Comparison of ENCODE assay signal across 8 cellular contexts in genomic region chr15:45790325-45790943, GRCh38.
DNase-seq lines count a peak whose midpoint lies in the region; ATAC-seq and TF ChIP-seq lines count a peak whose summit lies in the region.

No MANE protein-coding gene starts in this region.

- H3K27ac ChIP-seq in cardiac muscle cell = no peak overlapping the region
- H3K27ac ChIP-seq in RWPE2 (ENCODE audit: poor library complexity, severe bottlenecking) = no peak overlapping the region

- DNase-seq in cardiac muscle cell (ENCODE audit: low read depth in 1 of 2, low spot score in 1 of 2) (peak; percentile 43 to 51), cardiac septum (ENCODE audit: low spot score) (no peak), HT-29 (ENCODE audit: low spot score) (peak; percentile 73), RWPE2 (ENCODE audit: low spot score) (no peak), foreskin melanocyte (peak; percentile 13), T-cell (no peak)
- no peak for DNase-seq in stimulated activated effector memory CD8-positive, alpha-beta T cell treated with anti-CD3 and anti-CD28 coated beads, Interleukin-12 subunit alpha, Interleukin-12 subunit beta, amount 100 ng/mL, for 72 hours (ENCODE audit: low spot score in 2 of 2)
- no peak for DNase-seq in activated T-cell treated with anti-CD3 and anti-CD28 coated beads, Interleukin-2, amount 50 U/mL, for 24 hours

- ATAC-seq in RWPE2 (ENCODE audit: low read depth) = peak; percentile 84
- ATAC-seq in stimulated activated effector memory CD8-positive, alpha-beta T cell treated with anti-CD3 and anti-CD28 coated beads, Interleukin-12 subunit alpha, Interleukin-12 subunit beta, amount 100 ng/mL, for 72 hours = peak; percentile 54
- ATAC-seq in T-cell (replicated peaks in 1 of 4) = no peak

- H3K4me3 ChIP-seq in cardiac muscle cell = no peak overlapping the region
- H3K4me3 ChIP-seq in RWPE2 (ENCODE audit: severe bottlenecking) = no peak overlapping the region

- H3K4me1 ChIP-seq in cardiac muscle cell (ENCODE audit: low read depth) = no peaks in the 10 kb centered on the region
- H3K4me1 ChIP-seq in RWPE2 (ENCODE audit: insufficient read depth, poor library complexity, severe bottlenecking) = no peaks in the 10 kb centered on the region

- H3K9me3 ChIP-seq in cardiac muscle cell (ENCODE audit: low read depth) (no peaks in the 10 kb centered on the region), RWPE2 (ENCODE audit: severe bottlenecking) (no peaks in the 10 kb centered on the region)

- H3K36me3 Mint-ChIP-seq in stimulated activated effector memory CD8-positive, alpha-beta T cell treated with anti-CD3 and anti-CD28 coated beads, Interleukin-12 subunit alpha, Interleukin-12 subunit beta, amount 100 ng/mL, for 72 hours = no peaks in the 10 kb centered on the region
- no peaks in the 10 kb centered on the region for H3K36me3 Mint-ChIP-seq in activated T-cell treated with anti-CD3 and anti-CD28 coated beads, Interleukin-2, amount 50 U/mL, for 24 hours (ENCODE audit: low read depth)
- H3K36me3 Mint-ChIP-seq in T-cell = no peaks in the 10 kb centered on the region

- H3K4me3 Mint-ChIP-seq in stimulated activated effector memory CD8-positive, alpha-beta T cell treated with anti-CD3 and anti-CD28 coated beads, Interleukin-12 subunit alpha, Interleukin-12 subunit beta, amount 100 ng/mL, for 72 hours = no peak overlapping the region
- H3K4me3 Mint-ChIP-seq in activated T-cell treated with anti-CD3 and anti-CD28 coated beads, Interleukin-2, amount 50 U/mL, for 24 hours = no peak overlapping the region
- no peak overlapping the region for H3K4me3 Mint-ChIP-seq in T-cell

- H3K9me3 Mint-ChIP-seq in stimulated activated effector memory CD8-positive, alpha-beta T cell treated with anti-CD3 and anti-CD28 coated beads, Interleukin-12 subunit alpha, Interleukin-12 subunit beta, amount 100 ng/mL, for 72 hours = no peaks in the 10 kb centered on the region
- no peaks in the 10 kb centered on the region for H3K9me3 Mint-ChIP-seq in activated T-cell treated with anti-CD3 and anti-CD28 coated beads, Interleukin-2, amount 50 U/mL, for 24 hours
- H3K9me3 Mint-ChIP-seq in T-cell = no peaks in the 10 kb centered on the region

- CTCF ChIA-PET in T-cell (lab: Charles Lee) = interaction anchor here in 1 of 2 donors (0.8 kb wide), 1 partner anchor 84 kb away, joined by 8 read pairs; no protein-coding TSS in a partner anchor

- H3K27me3 ChIP-seq in cardiac muscle cell (no peaks in the 10 kb centered on the region), RWPE2 (ENCODE audit: insufficient read depth, poor library complexity, severe bottlenecking) (no peaks in the 10 kb centered on the region)

- POLR2A ChIA-PET in T-cell (lab: Charles Lee) = interaction anchor here in 1 of 2 donors (0.6 kb wide), 1 partner anchor 309 kb away, joined by 3 read pairs; no protein-coding TSS in a partner anchor

- peaks cover 37% of the 10 kb centered on the region for H3K27me3 Mint-ChIP-seq in activated T-cell treated with anti-CD3 and anti-CD28 coated beads, Interleukin-2, amount 50 U/mL, for 24 hours
- peaks cover 18 to 32% of the 10 kb centered on the region in 2 donors for H3K27me3 Mint-ChIP-seq in T-cell

- H3K27ac Mint-ChIP-seq in stimulated activated effector memory CD8-positive, alpha-beta T cell treated with anti-CD3 and anti-CD28 coated beads, Interleukin-12 subunit alpha, Interleukin-12 subunit beta, amount 100 ng/mL, for 72 hours = no peak overlapping the region
- H3K27ac Mint-ChIP-seq in activated T-cell treated with anti-CD3 and anti-CD28 coated beads, Interleukin-2, amount 50 U/mL, for 24 hours = no peak overlapping the region
- no peak overlapping the region for H3K27ac Mint-ChIP-seq in T-cell

- intact Hi-C loops in cardiac septum (cut with DNase I) = loop anchor here (2.0 kb wide), 1 partner anchor 76 kb away; no protein-coding TSS in a partner anchor

- peak; percentile 65 for TF ChIP-seq CTCF in cardiac muscle cell (IDR thresholded peaks at IDR 0.05; ENCODE audit: low read depth, low read length)
- TF ChIP-seq CTCF in RWPE2 (IDR thresholded peaks at IDR 0.05; ENCODE audit: poor library complexity, severe bottlenecking) = peak; percentile 87

- H3K36me3 ChIP-seq in cardiac muscle cell = no peaks in the 10 kb centered on the region
- H3K36me3 ChIP-seq in RWPE2 (ENCODE audit: low read depth) = no peaks in the 10 kb centered on the region

- H3K4me1 Mint-ChIP-seq in stimulated activated effector memory CD8-positive, alpha-beta T cell treated with anti-CD3 and anti-CD28 coated beads, Interleukin-12 subunit alpha, Interleukin-12 subunit beta, amount 100 ng/mL, for 72 hours = no peaks in the 10 kb centered on the region
- no peaks in the 10 kb centered on the region for H3K4me1 Mint-ChIP-seq in activated T-cell treated with anti-CD3 and anti-CD28 coated beads, Interleukin-2, amount 50 U/mL, for 24 hours (ENCODE audit: low read depth)
- no peaks in the 10 kb centered on the region for H3K4me1 Mint-ChIP-seq in T-cell

Comparison
In these comparisons a context has a peak if more than half of its experiments do, and no peak if none do; other contexts are left out.
1. DNase-seq: peak in cardiac muscle cell (2 of 2), HT-29 (single experiment) and foreskin melanocyte (single experiment); none in cardiac septum (single experiment), RWPE2 (single experiment), stimulated activated effector memory CD8-positive, alpha-beta T cell treated with anti-CD3 and anti-CD28 coated beads, Interleukin-12 subunit alpha, Interleukin-12 subunit beta, amount 100 ng/mL, for 72 hours (0 of 2), activated T-cell treated with anti-CD3 and anti-CD28 coated beads, Interleukin-2, amount 50 U/mL, for 24 hours (single experiment) and T-cell (0 of 34).
2. ATAC-seq: peak in RWPE2 (single experiment) and stimulated activated effector memory CD8-positive, alpha-beta T cell treated with anti-CD3 and anti-CD28 coated beads, Interleukin-12 subunit alpha, Interleukin-12 subunit beta, amount 100 ng/mL, for 72 hours (single experiment); none in T-cell (0 of 4).